In the genomic region with DNA sequence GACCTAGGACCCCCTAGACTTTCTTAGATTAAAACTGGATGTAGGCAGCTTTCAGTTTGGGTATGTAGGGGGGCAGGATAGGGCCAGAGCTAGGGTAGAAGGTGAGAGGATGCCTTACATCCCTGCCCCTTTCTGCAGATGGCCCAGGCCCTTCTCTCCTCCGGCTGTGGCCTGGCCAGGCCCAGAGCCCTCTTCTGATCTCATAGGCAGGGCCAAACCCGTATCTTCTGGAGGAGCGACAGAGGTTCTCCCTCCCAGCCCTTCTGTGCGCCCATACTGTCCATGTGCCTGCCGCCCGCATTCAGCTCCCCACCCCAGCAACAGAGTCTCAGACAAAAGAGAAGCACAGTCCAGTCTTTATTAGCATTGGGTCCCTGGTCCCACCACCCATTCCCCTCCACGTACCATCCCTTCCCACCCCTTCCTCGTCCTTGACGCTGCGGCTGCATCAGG, we compare ENCODE assay signal across 8 cellular contexts. TPM values are rescaled to one million over a fixed set of nuclear protein-coding genes. Genes with fewer than 3 reads are reported as not detected.
DNase-seq lines count a peak whose midpoint lies in the region; ATAC-seq, FAIRE-seq and TF ChIP-seq lines count a peak whose summit lies in the region.

No MANE protein-coding gene starts in this region.

- H3K4me3 Mint-ChIP-seq in activated naive CD8-positive, alpha-beta T cell treated with anti-CD3 and anti-CD28 coated beads, Interleukin-2, amount 10 ng/mL, durations not matched to agents 7 days and 5 days, result peak overlapping the region; percentile 93

- H3K27ac ChIP-seq in BLaER1 treated with 17β-estradiol and CSF1 and Interleukin-3, amounts not matched to agents 10 nM and 100 nM, result peak overlapping the region; percentile 94 to 100 (median 99)
- H3K27ac ChIP-seq in OCI-LY3 (ENCODE audit: low read length) (peak overlapping the region; percentile 99), neuronal stem cell (replicated peaks; ENCODE audit: low read length) (no peak overlapping the region), mammary epithelial cell (ENCODE audit: insufficient read depth, low read depth, low read length) (no peak overlapping the region)

- peak overlapping the region; percentile 86 to 100 (median 99) for H3K4me3 ChIP-seq in BLaER1 treated with 17β-estradiol and CSF1 and Interleukin-3, amounts not matched to agents 10 nM and 100 nM
- H3K4me3 ChIP-seq in OCI-LY3 (ENCODE audit: low read length) (peak overlapping the region; percentile 96), neuronal stem cell (ENCODE audit: low read length in 2 of 2) (no peak overlapping the region), mammary epithelial cell (replicated peaks in 1 of 3; ENCODE audit: insufficient read depth in 1 of 3, low read depth in 2 of 3, low read length in 3 of 3) (no peak overlapping the region)

- intact Hi-C loops in mammary epithelial cell (cut with micrococcal nuclease), result no loop called here

- H4K91ac ChIP-seq in neuronal stem cell (ENCODE audit: low read depth, low read length, poor library complexity), result peak overlapping the region; percentile 74

- H2AK5ac ChIP-seq in neuronal stem cell (ENCODE audit: low read depth, low read length), result peak overlapping the region; percentile 96

- TF ChIP-seq CTCF in OCI-LY3 (IDR thresholded peaks at IDR 0.05; ENCODE audit: low read depth, low read length), result no peak
- TF ChIP-seq CTCF in mammary epithelial cell (conservative IDR thresholded peaks at IDR 0.05 in 1 of 2, IDR thresholded peaks at IDR 0.05 in 1 of 2; ENCODE audit: extremely low read depth in 1 of 2, insufficient read depth in 1 of 2, low read depth in 1 of 2, low read length in 2 of 2), result no peak

- no peak for ATAC-seq in activated naive CD8-positive, alpha-beta T cell treated with anti-CD3 and anti-CD28 coated beads, Interleukin-2, amount 10 ng/mL, durations not matched to agents 7 days and 5 days (ENCODE audit: low read depth)
- ATAC-seq in HG02623 (IDR thresholded peaks at IDR 0.05; ENCODE audit: unreplicated experiment), result no peak

- H3K79me2 ChIP-seq in OCI-LY3 (ENCODE audit: low read length) (peaks cover 61% of the 10 kb centered on the region), mammary epithelial cell (ENCODE audit: insufficient read depth, low read length) (no peaks in the 10 kb centered on the region)

- H3K27ac Mint-ChIP-seq in activated naive CD8-positive, alpha-beta T cell treated with anti-CD3 and anti-CD28 coated beads, Interleukin-2, amount 10 ng/mL, durations not matched to agents 7 days and 5 days, result peak overlapping the region; percentile 97

- CTCF ChIA-PET in mammary epithelial cell (lab: Charles Lee; ENCODE audit: low non-redundant PET), result no interaction called here

- H2BK120ac ChIP-seq in neuronal stem cell (ENCODE audit: low read depth, low read length), result peak overlapping the region; percentile 24

- peaks cover 60 to 73% (median 68%) of the 10 kb centered on the region in 10 experiments for H3K4me1 ChIP-seq in BLaER1 treated with 17β-estradiol and CSF1 and Interleukin-3, amounts not matched to agents 10 nM and 100 nM
- H3K4me1 ChIP-seq in OCI-LY3 (ENCODE audit: low read length) (peaks cover 54% of the 10 kb centered on the region), neuronal stem cell (ENCODE audit: control insufficient read depth in 2 of 2, insufficient read depth in 1 of 2, low read depth in 1 of 2, low read length in 2 of 2) (peaks cover 13 to 22% of the 10 kb centered on the region in 2 donors), mammary epithelial cell (ENCODE audit: insufficient read depth, low read length) (peaks cover 3% of the 10 kb centered on the region)

- H3K27me3 Mint-ChIP-seq in activated naive CD8-positive, alpha-beta T cell treated with anti-CD3 and anti-CD28 coated beads, Interleukin-2, amount 10 ng/mL, durations not matched to agents 7 days and 5 days, result no peaks in the 10 kb centered on the region

- no peaks in the 10 kb centered on the region for H3K9me3 Mint-ChIP-seq in activated naive CD8-positive, alpha-beta T cell treated with anti-CD3 and anti-CD28 coated beads, Interleukin-2, amount 10 ng/mL, durations not matched to agents 7 days and 5 days

- H3K27me3 ChIP-seq in BLaER1 treated with 17β-estradiol and CSF1 and Interleukin-3, amounts not matched to agents 10 nM and 100 nM, result peaks cover 0 to 5% (median 0%) of the 10 kb centered on the region in 11 experiments; a peak in 6 of 22 replicates
- H3K27me3 ChIP-seq in OCI-LY3 (ENCODE audit: low read depth, low read length) (no peaks in the 10 kb centered on the region), neuronal stem cell (ENCODE audit: control insufficient read depth in 3 of 3, insufficient read depth in 3 of 3, low read depth in 1 of 3, low read length in 3 of 3) (peaks cover 0 to 9% (median 0%) of the 10 kb centered on the region in 3 experiments), mammary epithelial cell (ENCODE audit: insufficient read depth, low read length) (peaks cover 2% of the 10 kb centered on the region)

- H3K79me1 ChIP-seq in neuronal stem cell (ENCODE audit: low read depth, low read length), result peaks cover 6% of the 10 kb centered on the region

- POLR2A ChIA-PET in activated naive CD8-positive, alpha-beta T cell treated with anti-CD3 and anti-CD28 coated beads, Interleukin-2, amount 10 ng/mL, durations not matched to agents 7 days and 5 days (lab: Charles Lee), result interaction anchor here (15.4 to 25.9 kb wide), 3 partner anchors 5 to 23 kb away, joined by 490 to 2283 read pairs (median 2283); partner anchors contain the start of genes SUPT4H1 and TSPOAP1

- H2AFZ ChIP-seq in OCI-LY3 (ENCODE audit: low read depth, low read length) (no peak overlapping the region), neuronal stem cell (ENCODE audit: low read length) (peak overlapping the region; percentile 44), mammary epithelial cell (ENCODE audit: low read depth, low read length) (no peak overlapping the region)

- peaks cover 56% of the 10 kb centered on the region for H3K36me3 Mint-ChIP-seq in activated naive CD8-positive, alpha-beta T cell treated with anti-CD3 and anti-CD28 coated beads, Interleukin-2, amount 10 ng/mL, durations not matched to agents 7 days and 5 days

- no CpG with 5 or more reads among the region's 10 CpGs for WGBS in neuronal stem cell (ENCODE audit: extremely low coverage in 2 of 2, insufficient read length in 2 of 2, insufficient replicate concordance in 1 of 2), 2 donors
- 100% methylated on average over 7 of the region's 10 CpGs for WGBS in mammary epithelial cell (ENCODE audit: low coverage, missing lambda C conversion rate)

- no peak overlapping the region for H2BK5ac ChIP-seq in neuronal stem cell (ENCODE audit: low read length)

- peak overlapping the region; percentile 93 to 100 (median 98) for H3K9ac ChIP-seq in BLaER1 treated with 17β-estradiol and CSF1 and Interleukin-3, amounts not matched to agents 10 nM and 100 nM
- peak overlapping the region; percentile 100 for H3K9ac ChIP-seq in OCI-LY3 (ENCODE audit: low read length)
- peak overlapping the region; percentile 51 for H3K9ac ChIP-seq in neuronal stem cell (ENCODE audit: low read depth, low read length, poor library complexity)
- no peak overlapping the region for H3K9ac ChIP-seq in mammary epithelial cell (ENCODE audit: insufficient read depth, low read length)

- peaks cover 0 to 11% (median 7%) of the 10 kb centered on the region in 11 experiments; a peak in 10 of 22 replicates for H3K9me3 ChIP-seq in BLaER1 treated with 17β-estradiol and CSF1 and Interleukin-3, amounts not matched to agents 10 nM and 100 nM (replicated peaks in 1 of 11)
- H3K9me3 ChIP-seq in OCI-LY3 (ENCODE audit: insufficient read depth, low read length) (peaks cover 5% of the 10 kb centered on the region; the same call in 1 of the 2 replicates), neuronal stem cell (replicated peaks in 1 of 2; ENCODE audit: control insufficient read depth in 2 of 2, insufficient read depth in 1 of 2, low read depth in 1 of 2, low read length in 2 of 2) (no peaks in the 10 kb centered on the region), mammary epithelial cell (replicated peaks; ENCODE audit: insufficient read depth, low read length) (no peaks in the 10 kb centered on the region)

- no peak overlapping the region for H3K4ac ChIP-seq in neuronal stem cell (ENCODE audit: low read length)

- no peak overlapping the region for H4K8ac ChIP-seq in neuronal stem cell (ENCODE audit: low read depth, low read length)

- peak; percentile 62 for DNase-seq in activated naive CD8-positive, alpha-beta T cell treated with anti-CD3 and anti-CD28 coated beads, Interleukin-2, amount 10 ng/mL, durations not matched to agents 7 days and 5 days
- DNase-seq in neuronal stem cell (ENCODE audit: low spot score) (no peak), H54 (ENCODE audit: insufficient read length, low spot score) (no peak), NCI-H1417 treated with DMSO at 0.1 percent for 48 hours (lab: John Stamatoyannopoulos, UW) (no peak), mammary epithelial cell (no peak)

- TF ChIP-seq POLR2A in H54 (IDR thresholded peaks at IDR 0.05; ENCODE audit: low read depth, low read length), result no peak

- H3K14ac ChIP-seq in neuronal stem cell (ENCODE audit: low read length), result no peak overlapping the region

- H3K36me3 ChIP-seq in BLaER1 treated with 17β-estradiol and CSF1 and Interleukin-3, amounts not matched to agents 10 nM and 100 nM, result peaks cover 12 to 25% (median 21%) of the 10 kb centered on the region in 11 experiments
- peaks cover 28% of the 10 kb centered on the region for H3K36me3 ChIP-seq in OCI-LY3 (replicated peaks; ENCODE audit: low read depth, low read length)
- no peaks in the 10 kb centered on the region for H3K36me3 ChIP-seq in neuronal stem cell (replicated peaks in 1 of 2; ENCODE audit: control insufficient read depth in 2 of 2, insufficient read depth in 2 of 2, low read length in 2 of 2)
- no peaks in the 10 kb centered on the region for H3K36me3 ChIP-seq in mammary epithelial cell (ENCODE audit: insufficient read depth, low read length)

- H3K18ac ChIP-seq in neuronal stem cell (ENCODE audit: low read length), result peak overlapping the region; percentile 59

- H4K20me1 ChIP-seq in BLaER1 treated with 17β-estradiol and CSF1 and Interleukin-3, amounts not matched to agents 10 nM and 100 nM, result peaks cover 48 to 68% (median 56%) of the 10 kb centered on the region in 11 experiments
- H4K20me1 ChIP-seq in OCI-LY3 (ENCODE audit: insufficient read depth, low read length) (peaks cover 47% of the 10 kb centered on the region), mammary epithelial cell (ENCODE audit: insufficient read depth, low read length) (no peaks in the 10 kb centered on the region)

- H3K4me1 Mint-ChIP-seq in activated naive CD8-positive, alpha-beta T cell treated with anti-CD3 and anti-CD28 coated beads, Interleukin-2, amount 10 ng/mL, durations not matched to agents 7 days and 5 days, result peaks cover 49% of the 10 kb centered on the region

- dilution Hi-C loops in mammary epithelial cell (cut with HindIII; ENCODE audit: low sequenced_read_pairs), result no loop called here

- in situ Hi-C loops in mammary epithelial cell (cut with MboI; ENCODE audit: low sequenced_read_pairs in 2 of 2), result no loop called here

- peak overlapping the region; percentile 79 for H2BK15ac ChIP-seq in neuronal stem cell (ENCODE audit: low read length)

- H3K23ac ChIP-seq in neuronal stem cell (ENCODE audit: low read depth, low read length, poor library complexity), result peak overlapping the region; percentile 77

- no peak for FAIRE-seq in H54 (lab: Jason Lieb, UNC)

- BruUV-seq in mammary epithelial cell (replicated peaks; lab: Mats Ljungman, UMichigan), result no TSS peak

- peak overlapping the region; percentile 80 for H2BK12ac ChIP-seq in neuronal stem cell (ENCODE audit: low read length)

- H3K4me2 ChIP-seq in BLaER1 treated with 17β-estradiol and CSF1 and Interleukin-3, amounts not matched to agents 10 nM and 100 nM, result peak overlapping the region; percentile 95 to 100 (median 98)
- H3K4me2 ChIP-seq in OCI-LY3 (ENCODE audit: low read length) (peak overlapping the region; percentile 92), neuronal stem cell (ENCODE audit: insufficient read depth, low read length, poor library complexity, severe bottlenecking) (no peak overlapping the region), mammary epithelial cell (ENCODE audit: insufficient read depth, low read depth, low read length) (no peak overlapping the region)

RNA-seq across cellular contexts. Expression of gene TSPOAP1, which starts 2.0 kb away (rescaled TPM):
- 10 to 100 TPM; 70.6 to 77.7 TPM for total RNA-seq in activated naive CD8-positive, alpha-beta T cell treated with anti-CD3 and anti-CD28 coated beads, Interleukin-2, amount 10 ng/mL, durations not matched to agents 7 days and 5 days
- 26.2 TPM for polyA plus RNA-seq in neuronal stem cell (2013, experiment 1 of 2)
- polyA plus RNA-seq in neuronal stem cell (2013, experiment 2 of 2), result 25.2 TPM
- under 1 TPM; 0.05 to 0.17 TPM for total RNA-seq in mammary epithelial cell
- not detected for polyA plus RNA-seq in mammary epithelial cell
- polyA minus RNA-seq in mammary epithelial cell, result not detected

RNA-seq across cellular contexts. Expression of gene SUPT4H1, which starts 21.4 kb away (rescaled TPM):
- total RNA-seq in activated naive CD8-positive, alpha-beta T cell treated with anti-CD3 and anti-CD28 coated beads, Interleukin-2, amount 10 ng/mL, durations not matched to agents 7 days and 5 days, result 10 to 100 TPM; 66.4 to 70.2 TPM
- polyA plus RNA-seq in neuronal stem cell (2013, experiment 1 of 2), result 75.6 TPM
- 76.4 TPM for polyA plus RNA-seq in neuronal stem cell (2013, experiment 2 of 2)
- 10 to 100 TPM; 32.3 to 55.3 TPM for total RNA-seq in mammary epithelial cell
- 94.7 TPM for polyA plus RNA-seq in mammary epithelial cell
- polyA minus RNA-seq in mammary epithelial cell, result 126 TPM

RNA-seq across cellular contexts. Expression of gene MPO, which starts 49.8 kb away (rescaled TPM):
- not detected for total RNA-seq in activated naive CD8-positive, alpha-beta T cell treated with anti-CD3 and anti-CD28 coated beads, Interleukin-2, amount 10 ng/mL, durations not matched to agents 7 days and 5 days
- polyA plus RNA-seq in neuronal stem cell (2013, experiment 1 of 2), result 0.01 TPM
- not detected for polyA plus RNA-seq in neuronal stem cell (2013, experiment 2 of 2)
- not detected for total RNA-seq in mammary epithelial cell
- polyA plus RNA-seq in mammary epithelial cell, result not detected
- not detected for polyA minus RNA-seq in mammary epithelial cell

Comparison
In these comparisons a context has a peak if more than half of its experiments do, and no peak if none do; other contexts are left out.
1. H3K27ac ChIP-seq: peak in BLaER1 treated with 17β-estradiol and CSF1 and Interleukin-3, amounts not matched to agents 10 nM and 100 nM (11 of 11) and OCI-LY3 (single experiment); none in neuronal stem cell (single experiment) and mammary epithelial cell (single experiment).
2. H3K4me2 ChIP-seq: peak in BLaER1 treated with 17β-estradiol and CSF1 and Interleukin-3, amounts not matched to agents 10 nM and 100 nM (11 of 11) and OCI-LY3 (single experiment); none in neuronal stem cell (single experiment) and mammary epithelial cell (single experiment).
3. H3K4me3 ChIP-seq: peak in BLaER1 treated with 17β-estradiol and CSF1 and Interleukin-3, amounts not matched to agents 10 nM and 100 nM (10 of 10) and OCI-LY3 (single experiment); none in neuronal stem cell (0 of 2) and mammary epithelial cell (0 of 3).
4. RNA of gene TSPOAP1, which starts 2.0 kb away (total RNA-seq): 70.6 to 77.7 TPM in activated naive CD8-positive, alpha-beta T cell treated with anti-CD3 and anti-CD28 coated beads, Interleukin-2, amount 10 ng/mL, durations not matched to agents 7 days and 5 days; 0.05 to 0.17 TPM in mammary epithelial cell; every median in the first group is over 10 times any median in the second.